Comparison of ENCODE assay signal across 26 cellular contexts in the genomic region with DNA sequence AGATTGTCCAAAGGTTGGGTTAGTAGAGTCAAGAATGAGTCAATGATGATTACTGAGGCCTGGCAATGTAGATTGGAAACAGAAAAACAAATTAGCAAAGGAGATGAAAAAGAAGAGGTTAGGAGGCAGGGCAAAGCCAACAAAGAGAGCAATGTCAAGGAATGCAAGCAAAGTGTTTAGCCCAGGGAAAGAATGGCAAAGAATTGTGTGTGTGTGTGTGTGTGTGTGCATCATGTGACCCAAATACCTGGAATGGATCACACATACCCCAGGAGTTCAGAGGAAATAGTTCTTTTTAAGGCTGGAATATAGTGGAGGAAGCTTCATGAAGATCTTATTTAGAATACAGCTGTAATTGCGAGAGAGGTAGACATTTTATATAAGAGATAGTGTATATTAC.
DNase-seq lines count a peak whose midpoint lies in the region; ATAC-seq, FAIRE-seq and TF ChIP-seq lines count a peak whose summit lies in the region.
"Had no signal": no experiment of that assay in that cellular context is flagged by ENCODE, and none has a peak within 500 bp of the region (broad histone marks: within the 10 kb centered on the region; RNA-seq: fewer than 3 reads in every experiment).

No MANE protein-coding gene starts in this region.

- TF ChIP-seq POLR2A in H1 (IDR thresholded peaks at IDR 0.05; ENCODE audit: control extremely low read depth in 1 of 2, low read depth in 2 of 2, low read length in 2 of 2): no peak

- POLR2A ChIA-PET in H1 (lab: Charles Lee; ENCODE audit: partially characterized antibody): no interaction called here

- H3K23me2 ChIP-seq in H1 (ENCODE audit: low read depth, low read length): peaks cover 2% of the 10 kb centered on the region; the same call in 1 of the 2 replicates

- peak overlapping the region in 1 of 2 experiments; percentile 47; a peak in 2 of 4 replicates for H3K4me2 ChIP-seq in H1 (ENCODE audit: insufficient read depth in 1 of 2, low read depth in 2 of 2, low read length in 2 of 2)
- H3K4me2 ChIP-seq: A549 had no signal

- no peak overlapping the region for H4K91ac ChIP-seq in H1 (replicated peaks; ENCODE audit: insufficient read length, low read length)

- H3K79me1 ChIP-seq in H1 (ENCODE audit: low read depth, low read length): no peaks in the 10 kb centered on the region

- no peak overlapping the region for H3K4ac ChIP-seq in H1 (replicated peaks; ENCODE audit: insufficient read length, low read depth, low read length)

- H3K4me1 ChIP-seq in HUES48 (ENCODE audit: control insufficient read depth, insufficient read depth, low read length) (peaks cover 16% of the 10 kb centered on the region), H1 (replicated peaks in 1 of 4; ENCODE audit: control insufficient read depth in 3 of 4, insufficient read depth in 4 of 4, low read length in 3 of 4) (peaks cover 0 to 7% (median 1%) of the 10 kb centered on the region in 4 experiments; a peak in 3 of 7 replicates), psoas muscle (no peaks in the 10 kb centered on the region)
- H3K4me1 ChIP-seq: A549, Caco-2 had no signal

- DNase-seq in H1 (ENCODE audit: low read depth in 1 of 2, low spot score in 2 of 2) (no peak), islet precursor cell (peak; percentile 68), omental fat pad (ENCODE audit: low spot score) (no peak), psoas muscle (no peak), SKM-1 treated with dmso at 0.1 percent for 144 hours (lab: John Stamatoyannopoulos, UW; ENCODE audit: unreplicated experiment) (no peak), DMS 273 (lab: John Stamatoyannopoulos, UW; ENCODE audit: unreplicated experiment) (no peak)
- DNase-seq: C1 segment of cervical spinal cord; Caco-2; CD4-positive, alpha-beta memory T cell; DMS 273 treated with DMSO at 0.1 percent for 48 hours; DMS79; KBM-7; MV-4-11; NCI-H1105; NCI-H146; NCI-H1930; NCI-H2107; NCI-H524 treated with DMSO at 0.1 percent for 48 hours; NCI-H82; NK-92 treated with Interleukin-12 subunit alpha and Interleukin-12 subunit beta, amount 100 ng/mL, for 24 hours; RPMI8226; SHP77 had no signal

- no peak overlapping the region for H2BK15ac ChIP-seq in H1 (ENCODE audit: low read length)

- no peaks in the 10 kb centered on the region for H4K20me1 ChIP-seq in H1 (replicated peaks in 1 of 2; ENCODE audit: control insufficient read depth in 1 of 2, insufficient read depth in 2 of 2, low read length in 2 of 2)

- 0 out of 2 replicates have a peak overlapping the region, but pooled peaks have one; percentile 47 for H2BK5ac ChIP-seq in H1 (ENCODE audit: low read depth, low read length)

- H3K23ac ChIP-seq in H1 (ENCODE audit: insufficient read length): no peak overlapping the region

- no peak overlapping the region for H2AK5ac ChIP-seq in H1 (ENCODE audit: low read depth, low read length)

- H2AFZ ChIP-seq in H1 (ENCODE audit: low read length): no peak overlapping the region; the same call in 1 of the 2 replicates

- no peaks in the 10 kb centered on the region for H3K27me3 ChIP-seq in HUES48 (ENCODE audit: control insufficient read depth, insufficient read depth, low read length)
- no peaks in the 10 kb centered on the region for H3K27me3 ChIP-seq in H1 (replicated peaks in 1 of 4; ENCODE audit: control insufficient read depth in 3 of 4, extremely low read depth in 1 of 4, insufficient read depth in 3 of 4, low read length in 3 of 4)
- no peaks in the 10 kb centered on the region for H3K27me3 ChIP-seq in psoas muscle (ENCODE audit: insufficient read depth in 3 of 3, low read length in 2 of 3)

- no peaks in the 10 kb centered on the region for H3K79me2 ChIP-seq in H1 (ENCODE audit: control insufficient read depth in 1 of 2, insufficient read depth in 2 of 2, low read length in 2 of 2)

- H3K9me3 ChIP-seq in HUES48 (ENCODE audit: control insufficient read depth, insufficient read depth, low read length) (no peaks in the 10 kb centered on the region), H1 (ENCODE audit: insufficient read depth in 2 of 2, low read depth in 1 of 2, low read length in 1 of 2) (no peaks in the 10 kb centered on the region), psoas muscle (no peaks in the 10 kb centered on the region)
- H3K9me3 ChIP-seq: A549, Caco-2 had no signal

- no peak overlapping the region for H3K56ac ChIP-seq in H1 (replicated peaks; ENCODE audit: insufficient read length, low read depth, low read length)

- ATAC-seq in omental fat pad (ENCODE audit: low FRiP score): no peak
- no peak for ATAC-seq in psoas muscle
- ATAC-seq: A549 had no signal

- peak overlapping the region; percentile 21 for H2BK120ac ChIP-seq in H1 (replicated peaks; ENCODE audit: low read depth, low read length)

- WGBS in H1 (ENCODE audit: extremely low coverage in 1 of 2, insufficient coverage in 1 of 2, insufficient read length in 1 of 2, insufficient replicate concordance in 2 of 2, low coverage in 1 of 2, low lambda C conversion rate in 2 of 2, missing lambda C conversion rate in 1 of 2), 2 experiments: 96% methylated on average over 1 of the region's 1 CpG; no CpG with 5 or more reads in 1 of the 2 experiments
- WGBS in psoas muscle, 3 donors: 97 to 100% (median 100%) methylated on average over 1 of the region's 1 CpG

- FAIRE-seq in H1 (lab: Jason Lieb, UNC): peak; percentile 7
- FAIRE-seq: A549, GM12892, H54 had no signal

- no peak overlapping the region for H4K5ac ChIP-seq in H1 (ENCODE audit: insufficient read length, low read depth, low read length)

- TF ChIP-seq CTCF in H1 (IDR thresholded peaks at IDR 0.05; ENCODE audit: control extremely low read depth in 1 of 3, insufficient read depth in 1 of 3, low read depth in 1 of 3, low read length in 3 of 3) (no peak), omental fat pad (IDR thresholded peaks at IDR 0.05) (no peak), psoas muscle (IDR thresholded peaks at IDR 0.05) (no peak)

- CTCF ChIA-PET in H1 (lab: Charles Lee; ENCODE audit: partially characterized antibody): interaction anchor here (0.9 to 1.7 kb wide), 2 partner anchors 11 to 17 kb away, joined by 3 to 4 read pairs; no protein-coding TSS in a partner anchor

- no peak for TF ChIP-seq RAD21 in H1 (IDR thresholded peaks at IDR 0.05 in 1 of 2, conservative IDR thresholded peaks at IDR 0.05 in 1 of 2; ENCODE audit: low read depth in 2 of 2, low read length in 2 of 2)

- H3K9ac ChIP-seq in HUES48 (ENCODE audit: low read depth, low read length) (no peak overlapping the region), H1 (replicated peaks in 1 of 4; ENCODE audit: extremely low read depth in 1 of 4, low read depth in 3 of 4, low read length in 3 of 4) (no peak overlapping the region)

- H3K36me3 ChIP-seq in HUES48 (ENCODE audit: control insufficient read depth, insufficient read depth, low read length) (no peaks in the 10 kb centered on the region), H1 (ENCODE audit: control insufficient read depth in 2 of 4, insufficient read depth in 4 of 4, low read length in 3 of 4) (no peaks in the 10 kb centered on the region), psoas muscle (ENCODE audit: insufficient read depth in 1 of 2, low read depth in 1 of 2) (no peaks in the 10 kb centered on the region)

- no peak overlapping the region for H3K4me3 ChIP-seq in HUES48 (ENCODE audit: low read depth, low read length)
- H3K4me3 ChIP-seq in H1 (ENCODE audit: extremely low read depth in 1 of 4, insufficient read depth in 2 of 4, low read depth in 3 of 4, low read length in 4 of 4): no peak overlapping the region
- H3K4me3 ChIP-seq in psoas muscle: no peak overlapping the region
- H3K4me3 ChIP-seq: A549 had no signal

- H3K18ac ChIP-seq in H1 (ENCODE audit: extremely low read depth, low read length): no peak overlapping the region

- H4K8ac ChIP-seq in H1 (ENCODE audit: extremely low read depth, insufficient read depth, low read length): no peak overlapping the region

- H2BK12ac ChIP-seq in H1 (ENCODE audit: low read depth, low read length): no peak overlapping the region; the same call in 1 of the 2 replicates

- no peak for TF ChIP-seq EP300 in H1 (IDR thresholded peaks at IDR 0.05; ENCODE audit: borderline replicate concordance in 1 of 2, low read depth in 2 of 2, low read length in 2 of 2)

- H3K27ac ChIP-seq in HUES48 (ENCODE audit: low read depth, low read length) (peak overlapping the region; percentile 15), H1 (ENCODE audit: low read depth, low read length) (no peak overlapping the region), psoas muscle (no peak overlapping the region)
- H3K27ac ChIP-seq: A549 had no signal

- no peak overlapping the region for H2BK20ac ChIP-seq in H1 (ENCODE audit: low read length)

- intact Hi-C loops in psoas muscle (cut with DNase I): no loop called here

- no peak overlapping the region for H3K14ac ChIP-seq in H1 (ENCODE audit: insufficient read length)

TF ChIP-seq in H1, 55 proteins besides CTCF, POLR2A, EP300 and RAD21 (continues in another document):
- TF ChIP-seq, protein P1, sequence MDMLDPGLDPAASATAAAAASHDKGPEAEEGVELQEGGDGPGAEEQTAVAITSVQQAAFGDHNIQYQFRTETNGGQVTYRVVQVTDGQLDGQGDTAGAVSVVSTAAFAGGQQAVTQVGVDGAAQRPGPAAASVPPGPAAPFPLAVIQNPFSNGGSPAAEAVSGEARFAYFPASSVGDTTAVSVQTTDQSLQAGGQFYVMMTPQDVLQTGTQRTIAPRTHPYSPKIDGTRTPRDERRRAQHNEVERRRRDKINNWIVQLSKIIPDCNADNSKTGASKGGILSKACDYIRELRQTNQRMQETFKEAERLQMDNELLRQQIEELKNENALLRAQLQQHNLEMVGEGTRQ (IDR thresholded peaks at IDR 0.05; ENCODE audit: low read length): peak; percentile 66
